In the genomic region with DNA sequence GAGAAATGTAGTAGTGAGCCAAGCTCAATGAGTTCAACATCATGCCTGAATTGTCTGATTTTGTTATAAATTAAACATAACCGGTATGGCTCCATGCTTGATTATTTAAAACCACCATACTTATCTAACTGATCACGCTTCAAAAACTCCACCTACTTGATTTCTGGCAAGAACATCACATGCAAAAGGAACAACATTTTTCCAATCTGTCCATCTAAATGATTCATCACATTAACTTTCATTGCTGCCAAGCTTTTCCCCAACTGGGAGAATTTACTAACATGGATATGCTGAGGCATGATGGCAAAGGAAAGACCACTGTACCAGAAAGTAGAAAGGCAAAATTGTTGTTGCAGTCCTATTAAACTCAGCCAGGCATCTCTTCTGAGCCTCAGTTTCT, we compare ENCODE assay signal across 20 cellular contexts.
"Had no signal": no experiment of that assay in that cellular context is flagged by ENCODE, and none has a peak within 500 bp of the region (broad histone marks: within the 10 kb centered on the region; RNA-seq: fewer than 3 reads in every experiment).

No MANE protein-coding gene starts in this region.

- H3K36me3 ChIP-seq: heart right ventricle, pancreas, thoracic aorta, upper lobe of right lung had no signal

- H3K27ac ChIP-seq: body of pancreas, dorsolateral prefrontal cortex, epithelial cell of prostate, pancreas, thoracic aorta, upper lobe of right lung had no signal

- H3K27me3 ChIP-seq: body of pancreas, heart right ventricle, pancreas, upper lobe of right lung had no signal

- H3K9me3 ChIP-seq: body of pancreas, heart right ventricle, pancreas, thoracic aorta, upper lobe of right lung had no signal

- H3K4me3 ChIP-seq: body of pancreas, dorsolateral prefrontal cortex, heart right ventricle, pancreas, thoracic aorta, upper lobe of right lung had no signal

- H3K4me3 Mint-ChIP-seq: activated CD4-positive, alpha-beta T cell treated with anti-CD3 and anti-CD28 coated beads for 36 hours; immature natural killer cell; naive thymus-derived CD4-positive, alpha-beta T cell; stimulated activated naive B cell treated with anti-CD40 and anti-IgM and Interleukin-4, amounts not matched to agents 10 μg/mL and 1 μg/mL and 100 μg/mL, for 72 hours; WTC11 had no signal

- H3K27ac Mint-ChIP-seq: activated CD4-positive, alpha-beta T cell treated with anti-CD3 and anti-CD28 coated beads for 36 hours; activated naive CD4-positive, alpha-beta T cell treated with anti-CD3 and anti-CD28 coated beads, Interleukin-2, amount 50 U/mL, for 72 hours; immature natural killer cell; naive thymus-derived CD4-positive, alpha-beta T cell; stimulated activated naive B cell treated with anti-CD40 and anti-IgM and Interleukin-4, amounts not matched to agents 10 μg/mL and 1 μg/mL and 100 μg/mL, for 72 hours; WTC11 had no signal

- H3K9me3 Mint-ChIP-seq: activated naive CD4-positive, alpha-beta T cell treated with anti-CD3 and anti-CD28 coated beads, Interleukin-2, amount 50 U/mL, for 72 hours; immature natural killer cell; naive thymus-derived CD4-positive, alpha-beta T cell; stimulated activated naive B cell treated with anti-CD40 and anti-IgM and Interleukin-4, amounts not matched to agents 10 μg/mL and 1 μg/mL and 100 μg/mL, for 72 hours; WTC11 had no signal

- DNase-seq: activated CD4-positive, alpha-beta T cell treated with anti-CD3 and anti-CD28 coated beads for 36 hours; activated CD4-positive, alpha-beta T cell treated with anti-CD3 and anti-CD28 coated beads, Interleukin-2, amount 50 U/mL, for 48 hours; activated gamma-delta T cell treated with Interleukin-2 at 50 U/mL for 16 hours; body of pancreas; caudate nucleus; dorsolateral prefrontal cortex; heart right ventricle; immature natural killer cell; left cardiac atrium; mesendoderm; naive thymus-derived CD4-positive, alpha-beta T cell; pancreas; stimulated activated CD4-positive, alpha-beta T cell treated with anti-CD3 and anti-CD28 coated beads, Interleukin-4, amount 100 ng/mL, for 4 hours; stimulated activated naive B cell treated with anti-CD40 and anti-IgM and Interleukin-4, amounts not matched to agents 10 μg/mL and 1 μg/mL and 100 μg/mL, for 72 hours; upper lobe of right lung had no signal

- ATAC-seq: activated CD4-positive, alpha-beta T cell treated with anti-CD3 and anti-CD28 coated beads for 36 hours; activated naive CD4-positive, alpha-beta T cell treated with anti-CD3 and anti-CD28 coated beads, Interleukin-2, amount 50 U/mL, for 72 hours; body of pancreas; heart right ventricle; left cardiac atrium; naive thymus-derived CD4-positive, alpha-beta T cell; pancreas; sciatic nerve; stimulated activated naive B cell treated with anti-CD40 and anti-IgM and Interleukin-4, amounts not matched to agents 10 μg/mL and 1 μg/mL and 100 μg/mL, for 72 hours; upper lobe of right lung; WTC11 had no signal

- H3K36me3 Mint-ChIP-seq: activated naive CD4-positive, alpha-beta T cell treated with anti-CD3 and anti-CD28 coated beads, Interleukin-2, amount 50 U/mL, for 72 hours; immature natural killer cell; naive thymus-derived CD4-positive, alpha-beta T cell; stimulated activated naive B cell treated with anti-CD40 and anti-IgM and Interleukin-4, amounts not matched to agents 10 μg/mL and 1 μg/mL and 100 μg/mL, for 72 hours; WTC11 had no signal
